Comparison of ENCODE assay signal across 6 cellular contexts in the genomic region with DNA sequence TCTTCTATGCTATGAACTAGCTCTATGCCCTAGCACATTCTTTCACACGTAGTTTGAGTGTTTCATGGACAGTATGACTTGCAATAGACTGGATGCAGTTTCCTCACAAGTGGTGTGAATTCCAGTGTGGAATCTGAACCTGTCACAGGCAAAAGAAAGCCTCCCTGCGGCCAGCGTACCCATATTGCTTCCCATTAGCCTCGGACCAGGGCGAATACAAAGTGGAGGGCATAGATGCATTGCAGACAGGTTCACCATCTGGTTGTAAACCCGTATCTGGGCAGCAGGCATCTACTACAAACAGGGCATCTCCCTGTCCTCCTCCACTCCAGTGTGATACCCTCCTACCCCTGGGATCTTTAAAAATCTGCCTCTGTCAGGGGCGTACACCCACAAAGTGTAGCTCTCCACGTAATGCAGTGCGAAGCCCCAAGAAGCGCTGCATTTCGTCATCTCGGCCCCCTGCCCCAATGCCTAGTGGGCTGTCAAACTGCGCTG. TPM values are rescaled to one million over a fixed set of nuclear protein-coding genes. Genes with fewer than 3 reads are reported as not detected.
DNase-seq lines count a peak whose midpoint lies in the region; ATAC-seq and TF ChIP-seq lines count a peak whose summit lies in the region.

No MANE protein-coding gene starts in this region.

- peak overlapping the region; percentile 41 to 99 for H3K9ac ChIP-seq in colonic mucosa (ENCODE audit: low read depth in 2 of 2, low read length in 2 of 2)

- TF ChIP-seq CTCF in colonic mucosa (IDR thresholded peaks at IDR 0.05): no peak

- intact Hi-C loops in colonic mucosa (cut with DNase I) (no loop called here), posterior vena cava (cut with DNase I) (no loop called here)

- in situ Hi-C loops in KBM-7 (cut with MboI; ENCODE audit: low pct_unique_long_range_greater_than_20kb, low sequenced_read_pairs): no loop called here

- no peaks in the 10 kb centered on the region for H3K9me3 ChIP-seq in colonic mucosa

- peak overlapping the region; percentile 83 for H3K27ac ChIP-seq in colonic mucosa

- H3K36me3 ChIP-seq in H7 (replicated peaks; ENCODE audit: control insufficient read depth, insufficient read depth, low read length): no peaks in the 10 kb centered on the region
- H3K36me3 ChIP-seq in colonic mucosa: no peaks in the 10 kb centered on the region

- no peak for ATAC-seq in HG03520 (IDR thresholded peaks at IDR 0.05; ENCODE audit: unreplicated experiment)

- DNase-seq in H7: no peak
- no peak for DNase-seq in colonic mucosa
- peak; percentile 68 for DNase-seq in posterior vena cava (ENCODE audit: low spot score)
- no peak for DNase-seq in KBM-7
- no peak for DNase-seq in D341Med (ENCODE audit: low spot score)

- H3K4me1 ChIP-seq in colonic mucosa: peaks cover 14% of the 10 kb centered on the region

- H3K27me3 ChIP-seq in H7 (ENCODE audit: control insufficient read depth, insufficient read depth, low read length) (no peaks in the 10 kb centered on the region), colonic mucosa (no peaks in the 10 kb centered on the region)

- H3K4me3 ChIP-seq in H7 (ENCODE audit: insufficient read depth, low read depth, low read length): peak overlapping the region; percentile 57
- H3K4me3 ChIP-seq in colonic mucosa: peak overlapping the region; percentile 48

RNA-seq across cellular contexts. Expression of gene CIC, which starts 1.4 kb away (rescaled TPM):
- total RNA-seq in H7 (2014; rRNA removed; shearing (Covaris generic)): 16.1 and 20.1 TPM in 2 replicates
- 10 to 100 TPM; 47.8 to 54.6 TPM for total RNA-seq in colonic mucosa
- total RNA-seq in posterior vena cava: 10 to 100 TPM; 57.7 to 79.0 TPM

RNA-seq across cellular contexts. Expression of gene ERF, which starts 12.8 kb away (rescaled TPM):
- total RNA-seq in H7 (2014; rRNA removed; shearing (Covaris generic)): 73.0 and 106 TPM in 2 replicates
- total RNA-seq in colonic mucosa (10 to 100 TPM; 46.7 to 57.3 TPM), posterior vena cava (10 to 100 TPM; 47.9 to 54.5 TPM)

RNA-seq across cellular contexts. Expression of gene GSK3A, which starts 25.3 kb away (rescaled TPM):
- 29.1 and 40.4 TPM in 2 replicates for total RNA-seq in H7 (2014; rRNA removed; shearing (Covaris generic))
- total RNA-seq in colonic mucosa (10 to 100 TPM; 47.8 to 51.8 TPM), posterior vena cava (10 to 100 TPM; 29.2 to 35.1 TPM)

RNA-seq across cellular contexts. Expression of gene PRR19, which starts 34.2 kb away (rescaled TPM):
- total RNA-seq in H7 (2014; rRNA removed; shearing (Covaris generic)): 3.3 and 5.2 TPM in 2 replicates
- total RNA-seq in colonic mucosa (1 to 10 TPM in 1 of 2 donors, under 1 TPM in 1; 0.32 to 1.0 TPM), posterior vena cava (under 1 TPM in 1 of 2 donors, not detected in 1; 0.19 TPM)

RNA-seq across cellular contexts. Expression of gene PAFAH1B3, which starts 34.7 kb away (rescaled TPM):
- total RNA-seq in H7 (2014; rRNA removed; shearing (Covaris generic)): 96.5 and 152 TPM in 2 replicates
- total RNA-seq in colonic mucosa (10 to 100 TPM; 42.5 to 53.0 TPM), posterior vena cava (1 to 10 TPM; 5.7 to 5.8 TPM)
